27 cellular contexts compared by ENCODE assay signal in the genomic region with DNA sequence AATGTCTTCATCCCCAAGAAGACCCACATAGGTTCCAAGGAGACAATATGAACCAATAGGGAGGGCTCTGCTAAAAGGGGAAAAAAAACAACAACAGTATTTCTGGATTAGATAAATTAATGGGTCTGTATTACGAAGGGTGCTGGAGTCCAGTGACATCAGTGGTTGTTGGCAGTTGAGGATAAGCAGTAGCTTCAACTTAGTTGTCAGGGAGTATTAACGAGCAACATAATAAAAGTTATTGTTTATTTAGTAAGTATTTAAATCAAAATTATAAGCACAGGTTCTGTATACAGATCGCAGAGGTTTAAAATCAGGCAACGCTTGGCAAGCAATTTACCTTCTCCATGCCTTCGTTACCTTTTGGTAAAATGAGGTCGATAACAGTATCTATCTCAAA. TPM values are rescaled to one million over a fixed set of nuclear protein-coding genes. Genes with fewer than 3 reads are reported as not detected.
"Had no signal": no experiment of that assay in that cellular context is flagged by ENCODE, and none has a peak within 500 bp of the region (broad histone marks: within the 10 kb centered on the region; RNA-seq: fewer than 3 reads in every experiment).

No MANE protein-coding gene starts in this region.

- ATAC-seq: effector memory CD8-positive, alpha-beta T cell; esophagus mucosa; gastrocnemius medialis; heart right ventricle; left cardiac atrium; left lung; left ventricle myocardium superior; lower lobe of right lung; mucosa of descending colon had no signal

- H3K36me3 ChIP-seq: esophagus squamous epithelium, gastrocnemius medialis, heart right ventricle, left lung, lower lobe of right lung had no signal

- H3K4me1 ChIP-seq: left lung, lower lobe of right lung had no signal

- H3K27ac Mint-ChIP-seq: dendritic cell treated with granulocyte-macrophage colony-stimulating factor and Interleukin-4, amounts not matched to agents 40 ng/mL and 50 ng/mL, for 4 days; effector memory CD8-positive, alpha-beta T cell; endodermal cell; mesothelial cell of epicardium had no signal

- H3K36me3 Mint-ChIP-seq: mesothelial cell of epicardium had no signal

- H3K27ac ChIP-seq: coronary artery, epithelial cell of prostate, esophagus squamous epithelium, gastrocnemius medialis, heart right ventricle, left lung, lower lobe of right lung had no signal

- H3K4me3 Mint-ChIP-seq: dendritic cell treated with granulocyte-macrophage colony-stimulating factor and Interleukin-4, amounts not matched to agents 40 ng/mL and 50 ng/mL, for 4 days; effector memory CD8-positive, alpha-beta T cell; endodermal cell; mesothelial cell of epicardium had no signal

- DNase-seq: effector CD8-positive, alpha-beta T cell; effector memory CD8-positive, alpha-beta T cell; endodermal cell; erythroblast; esophagus squamous epithelium; foreskin fibroblast; foreskin melanocyte; gastrocnemius medialis; glutamatergic neuron; head of caudate nucleus; heart right ventricle; hippocampal formation; left cardiac atrium; left lung; left ventricle myocardium superior; lower lobe of right lung; mesenchymal stem cell; mucosa of descending colon had no signal

- H3K9me3 ChIP-seq: esophagus squamous epithelium, gastrocnemius medialis, heart right ventricle, left lung, lower lobe of right lung, mucosa of descending colon had no signal

- H3K9me3 Mint-ChIP-seq: dendritic cell treated with granulocyte-macrophage colony-stimulating factor and Interleukin-4, amounts not matched to agents 40 ng/mL and 50 ng/mL, for 4 days; effector memory CD8-positive, alpha-beta T cell; endodermal cell; mesothelial cell of epicardium had no signal

- H3K4me3 ChIP-seq: coronary artery, esophagus squamous epithelium, gastrocnemius medialis, heart right ventricle, left lung, lower lobe of right lung, mucosa of descending colon had no signal

- H3K27me3 ChIP-seq: gastrocnemius medialis had no signal

RNA-seq across cellular contexts. Expression of a gene that starts 7.6 kb away (rescaled TPM):
- total RNA-seq: dermis microvascular lymphatic vessel endothelial cell, gastrocnemius medialis, glomerular endothelial cell, left ventricle myocardium superior, lung microvascular endothelial cell, mesenteric fat pad had no signal
